In genomic region chr2:106160786-106161261, GRCh38 we compare ENCODE assay signal across 8 cellular contexts. TPM values are rescaled to one million over a fixed set of nuclear protein-coding genes. Genes with fewer than 3 reads are reported as not detected.
DNase-seq lines count a peak whose midpoint lies in the region; ATAC-seq, FAIRE-seq and TF ChIP-seq lines count a peak whose summit lies in the region.

No MANE protein-coding gene starts in this region.

- H3K27ac ChIP-seq in trophoblast cell (ENCODE audit: low read depth, low read length) (no peak overlapping the region), right atrium auricular region (no peak overlapping the region), HepG2 (ENCODE audit: extremely low read length, insufficient read depth, low read length) (no peak overlapping the region)

- no peak overlapping the region for H4K8ac ChIP-seq in trophoblast cell (ENCODE audit: low read depth, low read length)

- no peak overlapping the region for H3K4me3 ChIP-seq in trophoblast cell (ENCODE audit: low read depth, low read length)
- H3K4me3 ChIP-seq in right atrium auricular region: no peak overlapping the region
- no peak overlapping the region for H3K4me3 ChIP-seq in HepG2 (replicated peaks in 1 of 3; ENCODE audit: insufficient read depth in 1 of 3, low read depth in 2 of 3, low read length in 3 of 3)

- no peak overlapping the region for H3K4ac ChIP-seq in trophoblast cell (ENCODE audit: low read depth, low read length)

- TF ChIP-seq CTCF in right atrium auricular region (IDR thresholded peaks at IDR 0.05) (no peak), HepG2 (CRISPR knock-in tag; IDR thresholded peaks at IDR 0.05) (no peak)

- H2BK12ac ChIP-seq in trophoblast cell (ENCODE audit: low read length): peak overlapping the region; percentile 19

- TF ChIP-seq RAD21 in HepG2 (CRISPR knock-in tag; IDR thresholded peaks at IDR 0.05): no peak

- POLR2A ChIA-PET in HepG2 (lab: Yijun Ruan, JAX): no interaction called here

- peaks cover 4 to 7% of the 10 kb centered on the region in 2 experiments for H3K36me3 ChIP-seq in trophoblast cell (ENCODE audit: control insufficient read depth in 1 of 2, insufficient read depth in 2 of 2, low read length in 2 of 2)
- no peaks in the 10 kb centered on the region for H3K36me3 ChIP-seq in right atrium auricular region
- H3K36me3 ChIP-seq in HepG2 (replicated peaks in 1 of 2; ENCODE audit: control insufficient read depth in 1 of 2, insufficient read depth in 2 of 2, low read length in 2 of 2): peaks cover 23 to 75% of the 10 kb centered on the region in 2 experiments

- in situ Hi-C loops in HepG2 (cut with HindIII; ENCODE audit: extremely low pct_ligation_motif_present, low pct_unique_long_range_greater_than_20kb): no loop called here

- no peak overlapping the region for H3K23ac ChIP-seq in trophoblast cell (ENCODE audit: low read length)

- H3K4me1 ChIP-seq in trophoblast cell (ENCODE audit: control insufficient read depth in 1 of 2, insufficient read depth in 2 of 2, low read length in 2 of 2) (peaks cover 21 to 33% of the 10 kb centered on the region in 2 experiments), right atrium auricular region (peaks cover 0 to 7% of the 10 kb centered on the region in 2 donors), HepG2 (ENCODE audit: insufficient read depth, low read length) (no peaks in the 10 kb centered on the region)

- H2BK120ac ChIP-seq in trophoblast cell (ENCODE audit: insufficient read depth, low read length, poor library complexity): peak overlapping the region; percentile 63

- H3K18ac ChIP-seq in trophoblast cell (ENCODE audit: low read length): no peak overlapping the region

- H3K27me3 ChIP-seq in trophoblast cell (ENCODE audit: insufficient read depth, low read length) (no peaks in the 10 kb centered on the region), right atrium auricular region (no peaks in the 10 kb centered on the region), HepG2 (ENCODE audit: control insufficient read depth in 1 of 2, insufficient read depth in 2 of 2, low read length in 2 of 2) (no peaks in the 10 kb centered on the region)

- WGBS in trophoblast cell (ENCODE audit: extremely low coverage, insufficient coverage, insufficient read length): no CpG with 5 or more reads among the region's 6 CpGs
- WGBS in HepG2 (ENCODE audit: low lambda C conversion rate): 91% methylated on average over 6 of the region's 6 CpGs

- H4K20me1 ChIP-seq in HepG2 (ENCODE audit: insufficient read depth, low read length): no peaks in the 10 kb centered on the region

- H3K4me2 ChIP-seq in trophoblast cell (ENCODE audit: low read length) (no peak overlapping the region), HepG2 (ENCODE audit: low read depth, low read length) (no peak overlapping the region)

- no peaks in the 10 kb centered on the region for H3K79me2 ChIP-seq in trophoblast cell (ENCODE audit: control insufficient read depth, insufficient read depth, low read length, poor library complexity)
- H3K79me2 ChIP-seq in HepG2 (ENCODE audit: insufficient read depth, low read length): no peaks in the 10 kb centered on the region

- TF ChIP-seq POLR2A in HepG2 (IDR thresholded peaks at IDR 0.05; ENCODE audit: insufficient read depth in 1 of 2, low read depth in 2 of 2, low read length in 2 of 2): no peak

- no TSS peak for BruUV-seq in HepG2 (replicated peaks; lab: Mats Ljungman, UMichigan)

- no peak overlapping the region for H4K12ac ChIP-seq in trophoblast cell (ENCODE audit: low read depth, low read length)

- H3K9me3 ChIP-seq in trophoblast cell (ENCODE audit: insufficient read depth, low read depth, low read length) (peaks cover 1% of the 10 kb centered on the region), right atrium auricular region (no peaks in the 10 kb centered on the region), HepG2 (ENCODE audit: low read length) (no peaks in the 10 kb centered on the region)

- H2AFZ ChIP-seq in trophoblast cell (ENCODE audit: insufficient read depth, low read length, poor library complexity) (no peak overlapping the region), HepG2 (ENCODE audit: low read length) (no peak overlapping the region)

- no peak overlapping the region for H3K14ac ChIP-seq in trophoblast cell (ENCODE audit: low read length)

- no peak overlapping the region for H2BK5ac ChIP-seq in trophoblast cell (ENCODE audit: low read depth, low read length, poor library complexity)

- H3K9ac ChIP-seq in trophoblast cell (ENCODE audit: low read length) (no peak overlapping the region), HepG2 (ENCODE audit: insufficient read depth, low read depth, low read length) (no peak overlapping the region)

- peak overlapping the region; percentile 15 for H4K91ac ChIP-seq in trophoblast cell (ENCODE audit: low read depth, low read length)

- peak; percentile 76 for ATAC-seq in GM18907 (IDR thresholded peaks at IDR 0.05; ENCODE audit: unreplicated experiment)
- peak; percentile 51 for ATAC-seq in HG03175 (IDR thresholded peaks at IDR 0.05; ENCODE audit: unreplicated experiment)
- ATAC-seq in HepG2: no peak
- no peak for ATAC-seq in SK-N-SH treated with all-trans-retinoic acid at 6 μM for 48 hours

- H3K79me1 ChIP-seq in trophoblast cell (ENCODE audit: low read length): peaks cover 4% of the 10 kb centered on the region

- CTCF ChIA-PET in HepG2 (lab: Yijun Ruan, JAX; ENCODE audit: low intra/inter-chr PET ratio, low total read pairs): no interaction called here

- peak; percentile 48 to 68 for DNase-seq in activated T-cell treated with anti-CD3 and anti-CD28 coated beads, Interleukin-2, amount 50 U/mL, for 48 hours
- DNase-seq in trophoblast cell: no peak
- DNase-seq in dedifferentiated amniotic fluid mesenchymal stem cell (ENCODE audit: extremely low spot score): no peak
- no peak for DNase-seq in right atrium auricular region (ENCODE audit: low spot score)
- DNase-seq in HepG2 (ENCODE audit: low spot score): no peak

- intact Hi-C loops in HepG2 (cut with micrococcal nuclease; ENCODE audit: unreplicated experiment): no loop called here

- FAIRE-seq in HepG2 (lab: Jason Lieb, UNC): no peak

- TF ChIP-seq EP300 in HepG2 (IDR thresholded peaks at IDR 0.05; ENCODE audit: low read depth in 2 of 2, low read length in 2 of 2) (no peak), HepG2 (CRISPR knock-in tag; IDR thresholded peaks at IDR 0.05; ENCODE audit: borderline replicate concordance) (no peak)

- peak overlapping the region; percentile 2 for H2AK5ac ChIP-seq in trophoblast cell (ENCODE audit: low read length)

TF ChIP-seq in HepG2, 621 proteins besides CTCF, POLR2A, EP300 and RAD21:
- TF ChIP-seq ZFY (CRISPR knock-in tag; IDR thresholded peaks at IDR 0.05): no peak

TF ChIP-seq in SK-N-SH treated with all-trans-retinoic acid at 6 μM for 48 hours, 23 proteins besides CTCF, POLR2A, EP300 and RAD21 (continues in another document):
- TF ChIP-seq CSDC2 (CRISPR knock-in tag; IDR thresholded peaks at IDR 0.05): no peak
- no peak for TF ChIP-seq TCF4 (CRISPR knock-in tag; IDR thresholded peaks at IDR 0.05; ENCODE audit: borderline replicate concordance)
- TF ChIP-seq ARNTL (CRISPR knock-in tag; IDR thresholded peaks at IDR 0.05; ENCODE audit: borderline replicate concordance, low read depth): no peak
- no peak for TF ChIP-seq ZNF70 (CRISPR knock-in tag; IDR thresholded peaks at IDR 0.05)
- TF ChIP-seq CSRNP3 (CRISPR knock-in tag; IDR thresholded peaks at IDR 0.05): no peak

RNA-seq across cellular contexts. Expression of gene UXS1, which starts 33.3 kb away (rescaled TPM):
- 49.0 and 50.2 TPM in 2 replicates for polyA plus RNA-seq in trophoblast cell (2013)
- total RNA-seq in right atrium auricular region (10 to 100 TPM; 25.0 to 33.5 TPM), HepG2 (2016; rRNA removed; fragmentation: Illumina TruSeq; extraction: Trizol) (35.4 and 53.3 TPM in 2 replicates)
- 213 and 242 TPM in 2 replicates for total RNA-seq in HepG2 (2016; cell fraction: cytosol; rRNA removed; fragmentation: Illumina TruSeq; extraction: Trizol; ENCODE audit: low read depth)
- 35.4 and 55.0 TPM in 2 replicates for total RNA-seq in HepG2 (2016; cell fraction: insoluble cytoplasmic fraction; rRNA removed; fragmentation: Illumina TruSeq; extraction: Trizol)
- total RNA-seq in HepG2 (2016; cell fraction: membrane; rRNA removed; fragmentation: Illumina TruSeq; extraction: Trizol): 82.8 and 94.5 TPM in 2 replicates
- 81.3 and 87.6 TPM in 2 replicates for total RNA-seq in HepG2 (2016; cell fraction: nucleus; rRNA removed; fragmentation: Illumina TruSeq; extraction: Trizol)
- polyA plus RNA-seq in HepG2 (2011; rRNA removed): 110 and 117 TPM in 2 replicates
- 84.0 and 87.5 TPM in 2 replicates for polyA plus RNA-seq in HepG2 (2011; cell fraction: cytosol; rRNA removed)
- polyA plus RNA-seq in HepG2 (2011; cell fraction: nucleus; rRNA removed): 63.2 and 66.8 TPM in 2 replicates
- polyA plus RNA-seq in HepG2 (2012): 66.7 and 76.7 TPM in 2 replicates
- polyA plus RNA-seq in HepG2 (2016; cell fraction: cytosol; fragmentation: Illumina TruSeq; extraction: Trizol; ENCODE audit: low read depth): 24.5 and 28.9 TPM in 2 replicates
- 51.5 and 54.9 TPM in 2 replicates for polyA plus RNA-seq in HepG2 (2016; cell fraction: insoluble cytoplasmic fraction; fragmentation: Illumina TruSeq; extraction: Trizol; ENCODE audit: low read depth)
- 39.9 TPM in 2 replicates for polyA plus RNA-seq in HepG2 (2016; cell fraction: membrane; fragmentation: Illumina TruSeq; extraction: Trizol; ENCODE audit: low read depth)
- 128 and 133 TPM in 2 replicates for polyA plus RNA-seq in HepG2 (2016; cell fraction: nucleus; fragmentation: Illumina TruSeq; extraction: Trizol; ENCODE audit: insufficient read depth, low read depth)
- 33.9 and 171 TPM in 2 replicates for polyA minus RNA-seq in HepG2 (2011; rRNA and poly(A)+ RNA removed; ENCODE audit: low replicate concordance)
- polyA minus RNA-seq in HepG2 (2011; cell fraction: cytosol; rRNA and poly(A)+ RNA removed): 65.9 and 83.0 TPM in 2 replicates
- polyA minus RNA-seq in HepG2 (2011; cell fraction: nucleus; rRNA and poly(A)+ RNA removed): 109 TPM in 2 replicates

Comparison
In these comparisons a context has a peak if more than half of its experiments do, and no peak if none do; other contexts are left out.
1. ATAC-seq: peak in GM18907 (single experiment) and HG03175 (single experiment); none in HepG2 (single experiment) and SK-N-SH treated with all-trans-retinoic acid at 6 μM for 48 hours (single experiment).
2. DNase-seq: peak in activated T-cell treated with anti-CD3 and anti-CD28 coated beads, Interleukin-2, amount 50 U/mL, for 48 hours (2 of 2); none in trophoblast cell (0 of 2), dedifferentiated amniotic fluid mesenchymal stem cell (single experiment), right atrium auricular region (single experiment) and HepG2 (single experiment).